ENCODE assay signal across 10 cellular contexts in the genomic region with DNA sequence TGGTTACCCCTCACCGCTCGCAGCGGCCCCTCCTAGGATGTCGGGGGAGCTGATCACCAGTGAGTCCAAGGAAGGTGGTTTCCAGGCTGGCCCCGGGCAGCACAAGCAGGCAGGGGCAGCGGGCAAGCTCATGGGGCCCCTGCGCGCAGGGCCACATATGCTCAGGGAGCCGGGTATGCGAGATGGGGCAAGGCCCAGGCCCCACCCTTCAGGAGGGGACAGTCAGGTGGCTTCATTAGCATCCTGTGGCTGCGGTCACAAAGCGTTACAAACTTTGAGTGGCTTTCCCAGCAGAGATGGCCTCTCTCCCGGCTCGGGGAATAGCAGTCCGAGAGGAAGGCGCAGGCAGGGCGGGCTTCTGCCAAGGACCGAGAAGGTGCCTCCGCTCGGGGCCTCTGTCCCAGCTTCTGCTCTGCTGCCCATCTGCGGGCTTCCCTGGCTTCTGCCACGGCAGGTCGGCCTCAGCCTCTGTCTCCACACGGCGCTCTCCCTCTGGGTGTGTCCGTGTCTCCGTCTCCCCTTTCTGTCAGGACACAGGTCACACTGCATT. TPM values are rescaled to one million over a fixed set of nuclear protein-coding genes. Genes with fewer than 3 reads are reported as not detected.
"Had no signal": no experiment of that assay in that cellular context is flagged by ENCODE, and none has a peak within 500 bp of the region (broad histone marks: within the 10 kb centered on the region; RNA-seq: fewer than 3 reads in every experiment).

No MANE protein-coding gene starts in this region.

- FAIRE-seq: H1, H54, K562 had no signal

- H3K27ac ChIP-seq: HL-60 had no signal

- H2AFZ ChIP-seq: GM23338 had no signal

- H3K4me1 ChIP-seq: HAP-1 had no signal

- H3K4me3 ChIP-seq: GM23338, HAP-1, K562 had no signal

- H3K4me2 ChIP-seq: GM23338 had no signal

- ATAC-seq: GM23338, HCT116, K562 had no signal

- DNase-seq: HFFc6, IMR-90 had no signal

- H3K9me3 ChIP-seq: HAP-1 had no signal

- H3K36me3 ChIP-seq: HAP-1 had no signal

RNA-seq across cellular contexts. Expression of a gene that starts 42.7 kb away (rescaled TPM):
- total RNA-seq: GM23338, H1, HT1080 had no signal
- polyA plus RNA-seq: H1 had no signal
